In genomic region chr15:31085359-31085758, GRCh38 we compare ENCODE assay signal across 21 cellular contexts. TPM values are rescaled to one million over a fixed set of nuclear protein-coding genes. Genes with fewer than 3 reads are reported as not detected.
DNase-seq lines count a peak whose midpoint lies in the region; ATAC-seq, FAIRE-seq and TF ChIP-seq lines count a peak whose summit lies in the region.
"Had no signal": no experiment of that assay in that cellular context is flagged by ENCODE, and none has a peak within 500 bp of the region (broad histone marks: within the 10 kb centered on the region; RNA-seq: fewer than 3 reads in every experiment).

No MANE protein-coding gene starts in this region.

- POLR2A ChIA-PET in HepG2 (lab: Yijun Ruan, JAX) (no interaction called here), K562 (lab: Yijun Ruan, JAX) (no interaction called here)

- peaks cover 8% of the 10 kb centered on the region for H3K4me1 Mint-ChIP-seq in stimulated activated effector memory CD8-positive, alpha-beta T cell treated with anti-CD3 and anti-CD28 coated beads, Interleukin-12 subunit alpha, Interleukin-12 subunit beta, amount 100 ng/mL, for 72 hours

- no peak for FAIRE-seq in HepG2 (lab: Jason Lieb, UNC)
- no peak for FAIRE-seq in K562 (lab: Jason Lieb, UNC)
- FAIRE-seq: GM12891, H54 had no signal

- CTCF ChIA-PET in HepG2 (lab: Yijun Ruan, JAX; ENCODE audit: low intra/inter-chr PET ratio, low total read pairs): no interaction called here
- CTCF ChIA-PET in K562 (lab: Yijun Ruan, JAX; ENCODE audit: low intra/inter-chr PET ratio): no interaction called here

- intact Hi-C loops in HepG2 (cut with micrococcal nuclease; ENCODE audit: unreplicated experiment): loop anchor here (5.0 kb wide), 1 partner anchor 73 kb away; no protein-coding TSS in a partner anchor
- intact Hi-C loops in right lobe of liver (cut with DNase I): no loop called here
- intact Hi-C loops in K562 (cut with micrococcal nuclease): no loop called here

- H3K9me3 ChIP-seq in HepG2 (ENCODE audit: low read length): no peaks in the 10 kb centered on the region
- H3K9me3 ChIP-seq in right lobe of liver: no peaks in the 10 kb centered on the region
- H3K9me3 ChIP-seq in K562 (replicated peaks; ENCODE audit: control insufficient read depth, insufficient read depth, low read depth, low read length): no peaks in the 10 kb centered on the region
- H3K9me3 ChIP-seq: HAP-1 had no signal

- DNase-seq in HepG2 (ENCODE audit: low spot score) (no peak), right lobe of liver (no peak), K562 (ENCODE audit: extremely low read depth in 1 of 4, low spot score in 3 of 4) (no peak), NOMO-1 treated with DMSO at 0.1 percent for 48 hours (lab: John Stamatoyannopoulos, UW; ENCODE audit: unreplicated experiment) (no peak)
- no peak for DNase-seq in stimulated activated effector memory CD8-positive, alpha-beta T cell treated with anti-CD3 and anti-CD28 coated beads, Interleukin-12 subunit alpha, Interleukin-12 subunit beta, amount 100 ng/mL, for 72 hours (ENCODE audit: low spot score in 2 of 2)
- DNase-seq: C1 segment of cervical spinal cord; Calu3; CD4-positive, alpha-beta memory T cell; COR-L47; DMS53; DMS79 treated with DMSO at 0.1 percent for 48 hours; GF-D8; GOT3; HFFc6 had no signal

- H3K4me2 ChIP-seq in HepG2 (ENCODE audit: low read depth, low read length) (0 out of 2 replicates have a peak overlapping the region, but pooled peaks have one; percentile 13), K562 (ENCODE audit: insufficient read depth, low read length) (no peak overlapping the region)

- no peak overlapping the region for H3K27ac ChIP-seq in HepG2 (ENCODE audit: extremely low read length, insufficient read depth, low read length)
- H3K27ac ChIP-seq in right lobe of liver: no peak overlapping the region
- no peak overlapping the region for H3K27ac ChIP-seq in K562 (ENCODE audit: extremely low read depth, low read depth, low read length)

- H3K4me1 ChIP-seq in HepG2 (ENCODE audit: insufficient read depth, low read length) (peaks cover 81% of the 10 kb centered on the region), right lobe of liver (peaks cover 0 to 22% (median 0%) of the 10 kb centered on the region in 4 donors), K562 (replicated peaks in 1 of 2; ENCODE audit: control insufficient read depth in 2 of 2, insufficient read depth in 2 of 2, low read length in 2 of 2) (peaks cover under 1 to 8% of the 10 kb centered on the region in 2 experiments; a peak in 3 of 5 replicates)
- H3K4me1 ChIP-seq: HAP-1 had no signal

- no peaks in the 10 kb centered on the region for H3K36me3 Mint-ChIP-seq in stimulated activated effector memory CD8-positive, alpha-beta T cell treated with anti-CD3 and anti-CD28 coated beads, Interleukin-12 subunit alpha, Interleukin-12 subunit beta, amount 100 ng/mL, for 72 hours
- H3K36me3 Mint-ChIP-seq: CD4-positive, alpha-beta memory T cell had no signal

- no peaks in the 10 kb centered on the region for H4K20me1 ChIP-seq in HepG2 (ENCODE audit: insufficient read depth, low read length)
- peaks cover 5% of the 10 kb centered on the region; the same call in 1 of the 2 replicates for H4K20me1 ChIP-seq in K562 (replicated peaks; ENCODE audit: control insufficient read depth, insufficient read depth, low read length)

- no peaks in the 10 kb centered on the region for H3K9me3 Mint-ChIP-seq in stimulated activated effector memory CD8-positive, alpha-beta T cell treated with anti-CD3 and anti-CD28 coated beads, Interleukin-12 subunit alpha, Interleukin-12 subunit beta, amount 100 ng/mL, for 72 hours
- H3K9me3 Mint-ChIP-seq: CD4-positive, alpha-beta memory T cell had no signal

- in situ Hi-C loops in HepG2 (cut with HindIII; ENCODE audit: extremely low pct_ligation_motif_present, low pct_unique_long_range_greater_than_20kb) (no loop called here), K562 (cut with MboI) (no loop called here)

- TF ChIP-seq CTCF in HepG2 (CRISPR knock-in tag; IDR thresholded peaks at IDR 0.05): no peak
- TF ChIP-seq CTCF in right lobe of liver (IDR thresholded peaks at IDR 0.05): no peak
- no peak for TF ChIP-seq CTCF in K562 (IDR thresholded peaks at IDR 0.05 in 2 of 3, conservative IDR thresholded peaks at IDR 0.05 in 1 of 3; ENCODE audit: insufficient read depth in 2 of 3, low read depth in 1 of 3, low read length in 3 of 3)

- H3K4me3 Mint-ChIP-seq in stimulated activated effector memory CD8-positive, alpha-beta T cell treated with anti-CD3 and anti-CD28 coated beads, Interleukin-12 subunit alpha, Interleukin-12 subunit beta, amount 100 ng/mL, for 72 hours: no peak overlapping the region
- H3K4me3 Mint-ChIP-seq: CD4-positive, alpha-beta memory T cell; HFFc6 had no signal

- TF ChIP-seq RAD21 in HepG2 (CRISPR knock-in tag; IDR thresholded peaks at IDR 0.05) (no peak), K562 (CRISPR knock-in tag; conservative IDR thresholded peaks at IDR 0.05 in 1 of 2, IDR thresholded peaks at IDR 0.05 in 1 of 2) (no peak)

- TF ChIP-seq EP300 in HepG2 (IDR thresholded peaks at IDR 0.05; ENCODE audit: low read depth in 2 of 2, low read length in 2 of 2): no peak
- no peak for TF ChIP-seq EP300 in HepG2 (CRISPR knock-in tag; IDR thresholded peaks at IDR 0.05; ENCODE audit: borderline replicate concordance)
- TF ChIP-seq EP300 in K562 (IDR thresholded peaks at IDR 0.05; ENCODE audit: low read length): no peak

- ATAC-seq in HepG2 (no peak), right lobe of liver (no peak), K562 (no peak), HG02610 (IDR thresholded peaks at IDR 0.05; ENCODE audit: unreplicated experiment) (no peak)
- ATAC-seq in stimulated activated effector memory CD8-positive, alpha-beta T cell treated with anti-CD3 and anti-CD28 coated beads, Interleukin-12 subunit alpha, Interleukin-12 subunit beta, amount 100 ng/mL, for 72 hours: no peak

- H3K36me3 ChIP-seq in HepG2 (replicated peaks in 1 of 2; ENCODE audit: control insufficient read depth in 1 of 2, insufficient read depth in 2 of 2, low read length in 2 of 2) (no peaks in the 10 kb centered on the region), right lobe of liver (no peaks in the 10 kb centered on the region), K562 (ENCODE audit: control insufficient read depth, insufficient read depth, low read length) (no peaks in the 10 kb centered on the region)
- H3K36me3 ChIP-seq: HAP-1 had no signal

- BruUV-seq in HepG2 (replicated peaks; lab: Mats Ljungman, UMichigan) (no TSS peak), K562 (replicated peaks; lab: Mats Ljungman, UMichigan) (no TSS peak)

- peaks cover 4% of the 10 kb centered on the region for H3K9me1 ChIP-seq in K562 (ENCODE audit: control insufficient read depth, insufficient read depth, low read length)

- peak overlapping the region; percentile 50 for H3K27ac Mint-ChIP-seq in stimulated activated effector memory CD8-positive, alpha-beta T cell treated with anti-CD3 and anti-CD28 coated beads, Interleukin-12 subunit alpha, Interleukin-12 subunit beta, amount 100 ng/mL, for 72 hours
- H3K27ac Mint-ChIP-seq: CD4-positive, alpha-beta memory T cell; HFFc6 had no signal

- H3K4me3 ChIP-seq in HepG2 (replicated peaks in 1 of 3; ENCODE audit: insufficient read depth in 1 of 3, low read depth in 2 of 3, low read length in 3 of 3): no peak overlapping the region
- H3K4me3 ChIP-seq in right lobe of liver: no peak overlapping the region
- H3K4me3 ChIP-seq in K562: no peak overlapping the region
- H3K4me3 ChIP-seq: HAP-1 had no signal

- H2AFZ ChIP-seq in HepG2 (ENCODE audit: low read length): no peak overlapping the region
- no peak overlapping the region for H2AFZ ChIP-seq in K562 (ENCODE audit: low read depth, low read length)

- H3K27me3 ChIP-seq in HepG2 (ENCODE audit: control insufficient read depth in 1 of 2, insufficient read depth in 2 of 2, low read length in 2 of 2): no peaks in the 10 kb centered on the region; a peak in 1 of 5 replicates
- H3K27me3 ChIP-seq in right lobe of liver: no peaks in the 10 kb centered on the region
- H3K27me3 ChIP-seq in K562 (ENCODE audit: control insufficient read depth in 2 of 2, insufficient read depth in 2 of 2, low read length in 2 of 2): peaks cover 8 to 52% of the 10 kb centered on the region in 2 experiments; a peak in 4 of 5 replicates

- H3K9ac ChIP-seq in HepG2 (ENCODE audit: insufficient read depth, low read depth, low read length) (no peak overlapping the region), K562 (ENCODE audit: insufficient read depth in 1 of 2, low read depth in 2 of 2, low read length in 2 of 2) (no peak overlapping the region)

- TF ChIP-seq POLR2A in HepG2 (IDR thresholded peaks at IDR 0.05; ENCODE audit: insufficient read depth in 1 of 2, low read depth in 2 of 2, low read length in 2 of 2) (no peak), right lobe of liver (IDR thresholded peaks at IDR 0.05) (no peak), K562 (conservative IDR thresholded peaks at IDR 0.05) (no peak)

- H3K79me2 ChIP-seq in HepG2 (ENCODE audit: insufficient read depth, low read length) (no peaks in the 10 kb centered on the region), K562 (ENCODE audit: control insufficient read depth, insufficient read depth, low read length) (no peaks in the 10 kb centered on the region)

- WGBS in HepG2 (ENCODE audit: low lambda C conversion rate): 62% methylated on average over 7 of the region's 7 CpGs
- WGBS in right lobe of liver (ENCODE audit: insufficient coverage, low coverage, low lambda C conversion rate, missing lambda C conversion rate): 96% methylated on average over 7 of the region's 7 CpGs
- WGBS in K562 (ENCODE audit: insufficient coverage, low coverage, missing lambda C conversion rate): 2% methylated on average over 7 of the region's 7 CpGs

RNA-seq across cellular contexts. Expression of gene TRPM1, which starts 16.2 kb away (rescaled TPM):
- total RNA-seq in HepG2 (2016; rRNA removed; fragmentation: Illumina TruSeq; extraction: Trizol): not detected in 2 replicates
- not detected in 2 replicates for total RNA-seq in HepG2 (2016; cell fraction: cytosol; rRNA removed; fragmentation: Illumina TruSeq; extraction: Trizol; ENCODE audit: low read depth)
- total RNA-seq in HepG2 (2016; cell fraction: insoluble cytoplasmic fraction; rRNA removed; fragmentation: Illumina TruSeq; extraction: Trizol): not detected in 2 replicates
- not detected in 2 replicates for total RNA-seq in HepG2 (2016; cell fraction: membrane; rRNA removed; fragmentation: Illumina TruSeq; extraction: Trizol)
- not detected in 2 replicates for total RNA-seq in HepG2 (2016; cell fraction: nucleus; rRNA removed; fragmentation: Illumina TruSeq; extraction: Trizol)
- polyA plus RNA-seq in HepG2 (2011; rRNA removed): not detected in 2 replicates
- polyA plus RNA-seq in HepG2 (2011; cell fraction: cytosol; rRNA removed): not detected in 2 replicates
- not detected in 2 replicates for polyA plus RNA-seq in HepG2 (2011; cell fraction: nucleus; rRNA removed)
- not detected in 2 replicates for polyA plus RNA-seq in HepG2 (2012)
- not detected in 2 replicates for polyA plus RNA-seq in HepG2 (2016; cell fraction: cytosol; fragmentation: Illumina TruSeq; extraction: Trizol; ENCODE audit: low read depth)
- not detected in 2 replicates for polyA plus RNA-seq in HepG2 (2016; cell fraction: insoluble cytoplasmic fraction; fragmentation: Illumina TruSeq; extraction: Trizol; ENCODE audit: low read depth)
- polyA plus RNA-seq in HepG2 (2016; cell fraction: membrane; fragmentation: Illumina TruSeq; extraction: Trizol; ENCODE audit: low read depth): not detected in 2 replicates
- not detected in 2 replicates for polyA plus RNA-seq in HepG2 (2016; cell fraction: nucleus; fragmentation: Illumina TruSeq; extraction: Trizol; ENCODE audit: insufficient read depth, low read depth)
- polyA minus RNA-seq in HepG2 (2011; rRNA and poly(A)+ RNA removed; ENCODE audit: low replicate concordance): not detected in 2 replicates
- not detected in 2 replicates for polyA minus RNA-seq in HepG2 (2011; cell fraction: cytosol; rRNA and poly(A)+ RNA removed)
- polyA minus RNA-seq in HepG2 (2011; cell fraction: nucleus; rRNA and poly(A)+ RNA removed): not detected in 2 replicates
- not detected for total RNA-seq in right lobe of liver
- 0.07 TPM in 1 of 2 replicates, not detected in the other for total RNA-seq in K562 (2011; cell fraction: chromatin; rRNA removed; ENCODE audit: low replicate concordance)
- not detected in 2 replicates for total RNA-seq in K562 (2011; cell fraction: nucleolus; rRNA removed)
- not detected in 2 replicates for total RNA-seq in K562 (2011; cell fraction: nucleoplasm; rRNA removed)
- total RNA-seq in K562 (2014; rRNA removed): not detected in 2 replicates
- 0.03 TPM in 1 of 2 replicates, not detected in the other for total RNA-seq in K562 (2014; rRNA removed; fragmentation: Illumina TruSeq; extraction: Trizol)
- total RNA-seq in K562 (2015; rRNA removed; fragmentation: Illumina TruSeq; extraction: Trizol): 0.04 TPM in 1 of 2 replicates, not detected in the other
- total RNA-seq in K562 (2021): not detected in 2 replicates
- polyA plus RNA-seq in K562 (2011; rRNA removed): 0.01 TPM in 1 of 2 replicates, not detected in the other
- 0.01 TPM in 1 of 2 replicates, not detected in the other for polyA plus RNA-seq in K562 (2011; cell fraction: cytosol; rRNA removed)
- not detected in 2 replicates for polyA plus RNA-seq in K562 (2011; cell fraction: nucleus; rRNA removed)
- polyA plus RNA-seq in K562 (2012): 0.01 and 0.06 TPM in 2 replicates
- 0.03 TPM in 1 of 2 replicates, not detected in the other for polyA plus RNA-seq in K562 (2014; fragmentation: Illumina TruSeq; extraction: Trizol)
- polyA plus RNA-seq in K562 (2014; fragmentation: Nextera tagmentation; extraction: Ambion mirVana): under 1 TPM; 0.03 to 0.06 TPM
- polyA plus RNA-seq in K562 (2014; rRNA removed): 0.01 TPM in 1 of 2 replicates, not detected in the other
- not detected in 2 replicates for polyA minus RNA-seq in K562 (2011; rRNA and poly(A)+ RNA removed)
- not detected in 2 replicates for polyA minus RNA-seq in K562 (2011; cell fraction: cytosol; rRNA and poly(A)+ RNA removed)
- polyA minus RNA-seq in K562 (2011; cell fraction: nucleus; rRNA and poly(A)+ RNA removed): not detected in 2 replicates
- total RNA-seq: A172; A673; Calu3; CD4-positive, alpha-beta memory T cell; Daoy had no signal
- polyA plus RNA-seq: CD4-positive, alpha-beta memory T cell had no signal

Comparison
In these comparisons a context has a peak if more than half of its experiments do, and no peak if none do; other contexts are left out.
1. Of the 241 proteins assayed by ChIP-seq in both HepG2 and K562: peak only in HepG2: none; only in K562: MEIS2; in both: none; in neither: 239; mixed calls (peak in some experiments, not most) for 1.